ENCODE assay signal across 22 cellular contexts in the genomic region with DNA sequence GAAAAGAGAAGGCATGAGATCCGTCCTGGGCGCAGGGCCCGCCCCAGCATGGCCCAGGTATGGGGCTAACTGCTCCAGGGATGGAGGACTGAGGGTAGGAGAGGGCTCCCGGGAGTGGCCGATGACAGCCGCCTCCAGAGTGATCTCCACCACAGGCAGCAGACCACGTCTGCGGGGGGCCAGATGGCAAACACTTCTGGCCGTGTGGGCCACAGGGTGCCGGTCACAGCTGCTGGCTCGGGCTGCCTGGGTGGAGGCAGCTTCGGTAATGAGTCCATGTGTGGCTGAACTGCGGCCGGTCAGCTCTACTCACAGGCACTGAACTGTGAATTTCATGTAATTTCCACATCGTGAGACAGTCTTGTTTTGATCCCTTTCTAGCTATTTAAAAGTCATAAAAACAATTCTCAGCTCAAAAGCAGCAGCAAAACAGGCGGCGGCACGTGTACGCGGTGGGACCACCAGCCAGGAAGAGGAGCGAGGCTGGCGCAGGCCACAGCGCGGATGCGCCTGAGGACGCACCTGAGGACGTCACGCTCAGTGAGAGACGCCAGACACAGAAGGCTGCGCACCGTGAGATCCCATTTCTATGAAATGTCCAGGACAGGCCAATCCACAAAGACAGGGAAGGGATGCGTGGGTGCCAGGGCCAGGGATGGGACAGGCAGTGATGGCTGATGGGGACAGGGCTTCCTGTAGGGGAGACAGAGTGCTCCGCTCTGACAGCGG. TPM values are rescaled to one million over a fixed set of nuclear protein-coding genes. Genes with fewer than 3 reads are reported as not detected.
DNase-seq lines count a peak whose midpoint lies in the region; ATAC-seq, FAIRE-seq and TF ChIP-seq lines count a peak whose summit lies in the region.
"Had no signal": no experiment of that assay in that cellular context is flagged by ENCODE, and none has a peak within 500 bp of the region (broad histone marks: within the 10 kb centered on the region; RNA-seq: fewer than 3 reads in every experiment).

No MANE protein-coding gene starts in this region.

- H3K36me3 Mint-ChIP-seq in stimulated activated naive CD8-positive, alpha-beta T cell treated with anti-CD3 and anti-CD28 coated beads, Interleukin-15, Interleukin-2, amounts not matched to agents 100 ng/mL and 50 ng/mL, for 24 hours (ENCODE audit: low read depth): peaks cover 25% of the 10 kb centered on the region
- H3K36me3 Mint-ChIP-seq in memory B cell (peaks cover 12% of the 10 kb centered on the region), Caco-2 (ENCODE audit: insufficient read depth, unreplicated experiment) (peaks cover 38% of the 10 kb centered on the region)
- H3K36me3 Mint-ChIP-seq in activated T-helper 2 cell treated with anti-CD3 and anti-CD28 coated beads, Interferon-gamma antibody, Interleukin-2, Interleukin-4, amounts not matched to agents 10 μg/mL and 5 μg/mL and 100 μg/mL, durations not matched to agents 14 hours and 24 hours and 36 hours (ENCODE audit: low read depth): peaks cover 40% of the 10 kb centered on the region

- ATAC-seq in stimulated activated naive CD8-positive, alpha-beta T cell treated with anti-CD3 and anti-CD28 coated beads, Interleukin-15, Interleukin-2, amounts not matched to agents 100 U/mL and 50 U/mL, for 24 hours: no peak
- peak; percentile 23 for ATAC-seq in memory B cell (ENCODE audit: low read depth)
- ATAC-seq: left cardiac atrium, pancreas, T-helper 17 cell, WTC11 had no signal

- peak overlapping the region; percentile 45 for H3K27ac Mint-ChIP-seq in stimulated activated naive CD8-positive, alpha-beta T cell treated with anti-CD3 and anti-CD28 coated beads, Interleukin-15, Interleukin-2, amounts not matched to agents 100 ng/mL and 50 ng/mL, for 24 hours
- H3K27ac Mint-ChIP-seq in memory B cell (peak overlapping the region; percentile 85), Caco-2 (ENCODE audit: unreplicated experiment) (no peak overlapping the region)
- no peak overlapping the region for H3K27ac Mint-ChIP-seq in activated T-helper 2 cell treated with anti-CD3 and anti-CD28 coated beads, Interferon-gamma antibody, Interleukin-2, Interleukin-4, amounts not matched to agents 10 μg/mL and 5 μg/mL and 100 μg/mL, durations not matched to agents 14 hours and 24 hours and 36 hours
- H3K27ac Mint-ChIP-seq: mesothelial cell of epicardium, T-helper 17 cell, WTC11 had no signal

- peak overlapping the region; percentile 19 for H3K4me3 Mint-ChIP-seq in stimulated activated naive CD8-positive, alpha-beta T cell treated with anti-CD3 and anti-CD28 coated beads, Interleukin-15, Interleukin-2, amounts not matched to agents 100 ng/mL and 50 ng/mL, for 24 hours
- H3K4me3 Mint-ChIP-seq in memory B cell (peak overlapping the region; percentile 69), Caco-2 (ENCODE audit: unreplicated experiment) (no peak overlapping the region)
- no peak overlapping the region for H3K4me3 Mint-ChIP-seq in activated T-helper 2 cell treated with anti-CD3 and anti-CD28 coated beads, Interferon-gamma antibody, Interleukin-2, Interleukin-4, amounts not matched to agents 10 μg/mL and 5 μg/mL and 100 μg/mL, durations not matched to agents 14 hours and 24 hours and 36 hours (ENCODE audit: low read depth)
- H3K4me3 Mint-ChIP-seq: mesothelial cell of epicardium, T-helper 17 cell, WTC11 had no signal

- peaks cover 43% of the 10 kb centered on the region for H3K4me1 Mint-ChIP-seq in stimulated activated naive CD8-positive, alpha-beta T cell treated with anti-CD3 and anti-CD28 coated beads, Interleukin-15, Interleukin-2, amounts not matched to agents 100 ng/mL and 50 ng/mL, for 24 hours (ENCODE audit: low read depth)
- peaks cover 44% of the 10 kb centered on the region for H3K4me1 Mint-ChIP-seq in memory B cell
- peaks cover 26% of the 10 kb centered on the region for H3K4me1 Mint-ChIP-seq in activated T-helper 2 cell treated with anti-CD3 and anti-CD28 coated beads, Interferon-gamma antibody, Interleukin-2, Interleukin-4, amounts not matched to agents 10 μg/mL and 5 μg/mL and 100 μg/mL, durations not matched to agents 14 hours and 24 hours and 36 hours (ENCODE audit: low read depth)
- peaks cover 3% of the 10 kb centered on the region for H3K4me1 Mint-ChIP-seq in Caco-2 (ENCODE audit: low read depth, unreplicated experiment)

- 0 out of 2 replicates have a peak, but pooled peaks cover 3% of the 10 kb centered on the region for H3K4me1 ChIP-seq in Caco-2

- BruUV-seq in Caco-2 (replicated peaks; lab: Mats Ljungman, UMichigan): no TSS peak

- POLR2A ChIA-PET in Caco-2 (lab: Charles Lee): interaction anchor here (0.6 kb wide), 1 partner anchor 10 kb away, joined by 3 read pairs; no protein-coding TSS in a partner anchor

- no peaks in the 10 kb centered on the region for H3K27me3 Mint-ChIP-seq in stimulated activated naive CD8-positive, alpha-beta T cell treated with anti-CD3 and anti-CD28 coated beads, Interleukin-15, Interleukin-2, amounts not matched to agents 100 ng/mL and 50 ng/mL, for 24 hours
- no peaks in the 10 kb centered on the region for H3K27me3 Mint-ChIP-seq in memory B cell
- H3K27me3 Mint-ChIP-seq in activated T-helper 2 cell treated with anti-CD3 and anti-CD28 coated beads, Interferon-gamma antibody, Interleukin-2, Interleukin-4, amounts not matched to agents 10 μg/mL and 5 μg/mL and 100 μg/mL, durations not matched to agents 14 hours and 24 hours and 36 hours (ENCODE audit: low read depth): no peaks in the 10 kb centered on the region
- no peaks in the 10 kb centered on the region for H3K27me3 Mint-ChIP-seq in Caco-2 (ENCODE audit: insufficient read depth, unreplicated experiment)
- H3K27me3 Mint-ChIP-seq: T-helper 17 cell had no signal

- TF ChIP-seq CTCF in Caco-2 (IDR thresholded peaks at IDR 0.05; ENCODE audit: insufficient read depth in 1 of 2, low read depth in 1 of 2, low read length in 1 of 2, severe bottlenecking in 1 of 2, unreplicated experiment in 1 of 2): no peak

- no peak for DNase-seq in stimulated activated naive CD8-positive, alpha-beta T cell treated with anti-CD3 and anti-CD28 coated beads, Interleukin-15, Interleukin-2, amounts not matched to agents 100 U/mL and 50 U/mL, for 24 hours
- DNase-seq in RCC 7860 (ENCODE audit: low spot score): peak; percentile 49
- no peak for DNase-seq in memory B cell (ENCODE audit: low spot score in 2 of 2)
- DNase-seq in activated gamma-delta T cell (lab: John Stamatoyannopoulos, UW): no peak
- DNase-seq in activated T-helper 2 cell treated with anti-CD3 and anti-CD28 coated beads, Interferon-gamma antibody, Interleukin-2, Interleukin-4, amounts not matched to agents 10 μg/mL and 5 μg/mL and 100 μg/mL, durations not matched to agents 14 hours and 24 hours and 36 hours (ENCODE audit: low spot score): no peak
- no peak for DNase-seq in NCI-H2171 treated with DMSO at 0.1 percent for 48 hours (lab: John Stamatoyannopoulos, UW)
- DNase-seq in Caco-2: no peak
- DNase-seq: activated CD8-positive, alpha-beta memory T cell treated with anti-CD3 and anti-CD28 coated beads for 24 hours; HCEC 1CT; left cardiac atrium; NCI-H1436 treated with DMSO at 0.1 percent for 48 hours; SIG-M5; T-helper 17 cell had no signal

- FAIRE-seq in RCC 7860 (lab: Jason Lieb, UNC): peak; percentile 82
- FAIRE-seq: colon, endothelial cell of umbilical vein, pancreas had no signal

- H3K36me3 ChIP-seq in Caco-2 (ENCODE audit: control insufficient read depth, insufficient read depth, low read length): peaks cover 1% of the 10 kb centered on the region; the same call in 1 of the 2 replicates

- CTCF ChIA-PET in Caco-2 (lab: Charles Lee): no interaction called here

- H3K4me3 ChIP-seq in Caco-2 (ENCODE audit: low read depth, low read length): no peak overlapping the region
- H3K4me3 ChIP-seq: ascending aorta, pancreas, suprapubic skin had no signal

- no peaks in the 10 kb centered on the region for H3K9me3 Mint-ChIP-seq in stimulated activated naive CD8-positive, alpha-beta T cell treated with anti-CD3 and anti-CD28 coated beads, Interleukin-15, Interleukin-2, amounts not matched to agents 100 ng/mL and 50 ng/mL, for 24 hours
- H3K9me3 Mint-ChIP-seq in memory B cell (no peaks in the 10 kb centered on the region), Caco-2 (ENCODE audit: unreplicated experiment) (no peaks in the 10 kb centered on the region)
- no peaks in the 10 kb centered on the region for H3K9me3 Mint-ChIP-seq in activated T-helper 2 cell treated with anti-CD3 and anti-CD28 coated beads, Interferon-gamma antibody, Interleukin-2, Interleukin-4, amounts not matched to agents 10 μg/mL and 5 μg/mL and 100 μg/mL, durations not matched to agents 14 hours and 24 hours and 36 hours
- H3K9me3 Mint-ChIP-seq: mesothelial cell of epicardium, WTC11 had no signal

- no peaks in the 10 kb centered on the region for H3K9me3 ChIP-seq in Caco-2
- H3K9me3 ChIP-seq: ascending aorta, pancreas, suprapubic skin had no signal

- intact Hi-C loops in activated T-helper 2 cell treated with anti-CD3 and anti-CD28 coated beads, Interferon-gamma antibody, Interleukin-2, Interleukin-4, amounts not matched to agents 10 μg/mL and 5 μg/mL and 100 μg/mL, durations not matched to agents 14 hours and 24 hours and 36 hours (cut with micrococcal nuclease): no loop called here
- intact Hi-C loops in Caco-2 (cut with micrococcal nuclease; ENCODE audit: unreplicated experiment): no loop called here

- no peaks in the 10 kb centered on the region for H3K27me3 ChIP-seq in Caco-2 (replicated peaks; ENCODE audit: control insufficient read depth, insufficient read depth, low read length)
- H3K27me3 ChIP-seq: ascending aorta, pancreas, suprapubic skin had no signal

RNA-seq across cellular contexts. Expression of gene LSM7, which starts 4.0 kb away (rescaled TPM):
- 142 and 171 TPM in 2 replicates for total RNA-seq in activated T-helper 2 cell treated with anti-CD3 and anti-CD28 coated beads, Interferon-gamma antibody, Interleukin-2, Interleukin-4, amounts not matched to agents 10 μg/mL and 5 μg/mL and 100 μg/mL, durations not matched to agents 14 hours and 24 hours and 36 hours
- total RNA-seq in Caco-2 (2022): 141 and 152 TPM in 2 replicates

RNA-seq across cellular contexts. Expression of gene SPPL2B, which starts 4.1 kb away (rescaled TPM):
- 60.8 and 69.5 TPM in 2 replicates for total RNA-seq in activated T-helper 2 cell treated with anti-CD3 and anti-CD28 coated beads, Interferon-gamma antibody, Interleukin-2, Interleukin-4, amounts not matched to agents 10 μg/mL and 5 μg/mL and 100 μg/mL, durations not matched to agents 14 hours and 24 hours and 36 hours
- total RNA-seq in Caco-2 (2022): 90.6 and 92.3 TPM in 2 replicates

RNA-seq across cellular contexts. Expression of gene LINGO3, which starts 16.4 kb away (rescaled TPM):
- total RNA-seq in activated T-helper 2 cell treated with anti-CD3 and anti-CD28 coated beads, Interferon-gamma antibody, Interleukin-2, Interleukin-4, amounts not matched to agents 10 μg/mL and 5 μg/mL and 100 μg/mL, durations not matched to agents 14 hours and 24 hours and 36 hours: 0.23 TPM in 1 of 2 replicates, not detected in the other
- 1.3 and 1.4 TPM in 2 replicates for total RNA-seq in Caco-2 (2022)
- total RNA-seq: ascending aorta, endothelial cell of umbilical vein, fibroblast of villous mesenchyme, left cardiac atrium, suprapubic skin had no signal

RNA-seq across cellular contexts. Expression of gene TMPRSS9, which starts 35.7 kb away (rescaled TPM):
- total RNA-seq in activated T-helper 2 cell treated with anti-CD3 and anti-CD28 coated beads, Interferon-gamma antibody, Interleukin-2, Interleukin-4, amounts not matched to agents 10 μg/mL and 5 μg/mL and 100 μg/mL, durations not matched to agents 14 hours and 24 hours and 36 hours: not detected in 2 replicates
- total RNA-seq in Caco-2 (2022): 0.49 and 0.66 TPM in 2 replicates
- total RNA-seq: ascending aorta, endothelial cell of umbilical vein, fibroblast of villous mesenchyme, left cardiac atrium, suprapubic skin, T-helper 17 cell had no signal

RNA-seq across cellular contexts. Expression of gene PEAK3, which starts 42.4 kb away (rescaled TPM):
- 0.11 and 0.18 TPM in 2 replicates for total RNA-seq in activated T-helper 2 cell treated with anti-CD3 and anti-CD28 coated beads, Interferon-gamma antibody, Interleukin-2, Interleukin-4, amounts not matched to agents 10 μg/mL and 5 μg/mL and 100 μg/mL, durations not matched to agents 14 hours and 24 hours and 36 hours
- not detected in 2 replicates for total RNA-seq in Caco-2 (2022)
- total RNA-seq: endothelial cell of umbilical vein, mesothelial cell of epicardium, T-helper 17 cell, WTC11 had no signal

Comparison
In these comparisons a context has a peak if more than half of its experiments do, and no peak if none do; other contexts are left out.
1. H3K27ac Mint-ChIP-seq: peak in stimulated activated naive CD8-positive, alpha-beta T cell treated with anti-CD3 and anti-CD28 coated beads, Interleukin-15, Interleukin-2, amounts not matched to agents 100 ng/mL and 50 ng/mL, for 24 hours (single experiment) and memory B cell (single experiment); none in activated T-helper 2 cell treated with anti-CD3 and anti-CD28 coated beads, Interferon-gamma antibody, Interleukin-2, Interleukin-4, amounts not matched to agents 10 μg/mL and 5 μg/mL and 100 μg/mL, durations not matched to agents 14 hours and 24 hours and 36 hours (single experiment) and Caco-2 (single experiment).
2. H3K4me3 Mint-ChIP-seq: peak in stimulated activated naive CD8-positive, alpha-beta T cell treated with anti-CD3 and anti-CD28 coated beads, Interleukin-15, Interleukin-2, amounts not matched to agents 100 ng/mL and 50 ng/mL, for 24 hours (single experiment) and memory B cell (single experiment); none in activated T-helper 2 cell treated with anti-CD3 and anti-CD28 coated beads, Interferon-gamma antibody, Interleukin-2, Interleukin-4, amounts not matched to agents 10 μg/mL and 5 μg/mL and 100 μg/mL, durations not matched to agents 14 hours and 24 hours and 36 hours (single experiment) and Caco-2 (single experiment).